18 cellular contexts compared by ENCODE assay signal in genomic region chr1:240254778-240255291, GRCh38.
"Had no signal": no experiment of that assay in that cellular context is flagged by ENCODE, and none has a peak within 500 bp of the region (broad histone marks: within the 10 kb centered on the region; RNA-seq: fewer than 3 reads in every experiment).

No MANE protein-coding gene starts in this region.

- DNase-seq: activated CD4-positive, alpha-beta T cell treated with anti-CD3 and anti-CD28 coated beads, Interleukin-2, amount 10 ng/mL, durations not matched to agents 7 days and 5 days; activated CD4-positive, CD25-positive, alpha-beta regulatory T cell; activated CD8-positive, alpha-beta memory T cell treated with anti-CD3 and anti-CD28 coated beads, Interleukin-2, amount 50 U/mL, for 4 hours; activated CD8-positive, alpha-beta T cell treated with anti-CD3 and anti-CD28 coated beads, Interleukin-2, amount 10 ng/mL, durations not matched to agents 7 days and 5 days; activated effector memory CD4-positive, alpha-beta T cell treated with anti-CD3 and anti-CD28 coated beads, Interleukin-2, amount 50 U/mL, for 16 hours; activated T-cell treated with anti-CD3 and anti-CD28 coated beads, Interleukin-2, amount 50 U/mL, for 48 hours; foreskin keratinocyte; naive thymus-derived CD4-positive, alpha-beta T cell; sigmoid colon; stimulated activated naive CD4-positive, alpha-beta T cell had no signal

- H3K4me1 ChIP-seq: foreskin keratinocyte, pancreas, sigmoid colon had no signal

- FAIRE-seq: colon, keratinocyte, pancreas, TTC549, urothelium cell line had no signal

- H3K27ac ChIP-seq: foreskin keratinocyte, hepatocyte, pancreas, sigmoid colon had no signal

- H3K36me3 ChIP-seq: pancreas, sigmoid colon had no signal

- ATAC-seq: activated CD8-positive, alpha-beta T cell treated with anti-CD3 and anti-CD28 coated beads, Interleukin-2, amount 10 ng/mL, durations not matched to agents 7 days and 5 days; activated naive CD4-positive, alpha-beta T cell treated with anti-CD3 and anti-CD28 coated beads, Interleukin-2, amount 50 U/mL, for 72 hours; foreskin keratinocyte; left lobe of liver; naive thymus-derived CD4-positive, alpha-beta T cell; pancreas had no signal

- H3K27me3 ChIP-seq: foreskin keratinocyte, hepatocyte, pancreas, sigmoid colon had no signal

- H3K9me3 ChIP-seq: pancreas, sigmoid colon had no signal

- H3K4me3 ChIP-seq: hepatocyte, pancreas, sigmoid colon had no signal
